In genomic region chr16:1958715-1959268, GRCh38 we compare ENCODE assay signal across 9 cellular contexts. TPM values are rescaled to one million over a fixed set of nuclear protein-coding genes. Genes with fewer than 3 reads are reported as not detected.
DNase-seq lines count a peak whose midpoint lies in the region; ATAC-seq, FAIRE-seq and TF ChIP-seq lines count a peak whose summit lies in the region.
"Had no signal": no experiment of that assay in that cellular context is flagged by ENCODE, and none has a peak within 500 bp of the region (broad histone marks: within the 10 kb centered on the region; RNA-seq: fewer than 3 reads in every experiment).

No MANE protein-coding gene starts in this region.

- H3K27me3 ChIP-seq in keratinocyte (ENCODE audit: control insufficient read depth, extremely low read depth, insufficient read depth, low read length) (no peaks in the 10 kb centered on the region), testis (no peaks in the 10 kb centered on the region)

- peaks cover 3% of the 10 kb centered on the region for H3K9me1 ChIP-seq in keratinocyte (ENCODE audit: control insufficient read depth, extremely low read depth, insufficient read depth, low read length)

- H3K79me2 ChIP-seq in keratinocyte (ENCODE audit: control insufficient read depth, insufficient read depth, low read length): peaks cover 34% of the 10 kb centered on the region

- 11 to 29% methylated on average over 9 to 14 of the region's 14 CpGs for WGBS in testis, 2 donors

- dilution Hi-C loops in keratinocyte (cut with MboI; ENCODE audit: extremely low pct_ligation_motif_present, low sequenced_read_pairs): no loop called here

- peaks cover 31% of the 10 kb centered on the region for H3K36me3 Mint-ChIP-seq in activated CD4-positive, alpha-beta T cell treated with anti-CD3 and anti-CD28 coated beads for 36 hours (ENCODE audit: low read depth)
- H3K36me3 Mint-ChIP-seq in activated naive CD8-positive, alpha-beta T cell treated with anti-CD3 and anti-CD28 coated beads for 36 hours: peaks cover 39% of the 10 kb centered on the region

- H3K36me3 ChIP-seq in keratinocyte (ENCODE audit: control insufficient read depth in 2 of 2, extremely low read depth in 1 of 2, insufficient read depth in 2 of 2, low read length in 2 of 2) (peaks cover 15 to 25% of the 10 kb centered on the region in 2 experiments), testis (ENCODE audit: low read depth, missing control alignments) (no peaks in the 10 kb centered on the region)

- H3K27me3 Mint-ChIP-seq in activated CD4-positive, alpha-beta T cell treated with anti-CD3 and anti-CD28 coated beads for 36 hours: no peaks in the 10 kb centered on the region
- H3K27me3 Mint-ChIP-seq in activated naive CD8-positive, alpha-beta T cell treated with anti-CD3 and anti-CD28 coated beads for 36 hours: peaks cover 23% of the 10 kb centered on the region

- H3K4me1 Mint-ChIP-seq in activated CD4-positive, alpha-beta T cell treated with anti-CD3 and anti-CD28 coated beads for 36 hours: peaks cover 32% of the 10 kb centered on the region
- H3K4me1 Mint-ChIP-seq in activated naive CD8-positive, alpha-beta T cell treated with anti-CD3 and anti-CD28 coated beads for 36 hours: peaks cover 36% of the 10 kb centered on the region

- POLR2A ChIA-PET in activated CD4-positive, alpha-beta T cell treated with anti-CD3 and anti-CD28 coated beads for 36 hours (lab: Charles Lee): no interaction called here

- TF ChIP-seq CTCF in keratinocyte (optimal IDR thresholded peaks at IDR 0.05 in 1 of 3, IDR thresholded peaks at IDR 0.05 in 1 of 3, conservative IDR thresholded peaks at IDR 0.05 in 1 of 3; ENCODE audit: extremely low read depth in 1 of 3, insufficient read depth in 2 of 3, low read length in 3 of 3) (no peak), testis (IDR thresholded peaks at IDR 0.05) (no peak)

- H3K4me3 Mint-ChIP-seq in activated CD4-positive, alpha-beta T cell treated with anti-CD3 and anti-CD28 coated beads for 36 hours: peak overlapping the region; percentile 96
- H3K4me3 Mint-ChIP-seq in activated naive CD8-positive, alpha-beta T cell treated with anti-CD3 and anti-CD28 coated beads for 36 hours: peak overlapping the region; percentile 92

- H4K20me1 ChIP-seq in keratinocyte (ENCODE audit: control insufficient read depth, extremely low read depth, insufficient read depth, low read length): peaks cover 26% of the 10 kb centered on the region

- in situ Hi-C loops in G401 (cut with HindIII; ENCODE audit: low sequenced_read_pairs): no loop called here

- H3K9me3 ChIP-seq in keratinocyte (ENCODE audit: control insufficient read depth, low read depth, low read length) (no peaks in the 10 kb centered on the region), testis (no peaks in the 10 kb centered on the region)

- no peak for FAIRE-seq in keratinocyte (lab: Jason Lieb, UNC)

- H3K4me1 ChIP-seq in keratinocyte (ENCODE audit: control insufficient read depth, extremely low read depth, insufficient read depth, low read length): peaks cover 33% of the 10 kb centered on the region
- peaks cover 16% of the 10 kb centered on the region for H3K4me1 ChIP-seq in testis

- H3K9ac ChIP-seq in keratinocyte (ENCODE audit: control insufficient read depth, extremely low read depth, insufficient read depth, low read length): peak overlapping the region; percentile 88

- H3K9me3 Mint-ChIP-seq in activated CD4-positive, alpha-beta T cell treated with anti-CD3 and anti-CD28 coated beads for 36 hours (ENCODE audit: low read depth): no peaks in the 10 kb centered on the region
- H3K9me3 Mint-ChIP-seq in activated naive CD8-positive, alpha-beta T cell treated with anti-CD3 and anti-CD28 coated beads for 36 hours: no peaks in the 10 kb centered on the region

- peak overlapping the region; percentile 84 for H3K4me2 ChIP-seq in keratinocyte (ENCODE audit: control insufficient read depth, extremely low read depth, insufficient read depth, low read depth, low read length)

- H3K27ac Mint-ChIP-seq in activated CD4-positive, alpha-beta T cell treated with anti-CD3 and anti-CD28 coated beads for 36 hours: no peak overlapping the region
- H3K27ac Mint-ChIP-seq in activated naive CD8-positive, alpha-beta T cell treated with anti-CD3 and anti-CD28 coated beads for 36 hours: peak overlapping the region; percentile 58

- intact Hi-C loops in activated CD4-positive, alpha-beta T cell treated with anti-CD3 and anti-CD28 coated beads for 36 hours (cut with DNase I, micrococcal nuclease): loop anchor here (1.0 to 2.0 kb wide), 6 partner anchors 15 to 1290 kb away; partner anchors contain the start of genes MSRB1 (in 2 of the 2), EME2 (in 1 of the 2), MRPS34 (in 1 of the 2) and RHOT2 (in 1 of the 2)
- intact Hi-C loops in testis (cut with DNase I; ENCODE audit: low total_unique reads): no loop called here

- H3K4me3 ChIP-seq in keratinocyte (ENCODE audit: control insufficient read depth in 2 of 3, extremely low read depth in 1 of 3, insufficient read depth in 2 of 3, low read depth in 1 of 3, low read length in 3 of 3) (peak overlapping the region in 1 of 3 experiments; percentile 84), testis (peak overlapping the region; percentile 81 to 89)

- DNase-seq in activated CD4-positive, alpha-beta T cell treated with anti-CD3 and anti-CD28 coated beads for 36 hours: no peak
- no peak for DNase-seq in activated CD4-positive, alpha-beta T cell treated with anti-CD3 and anti-CD28 coated beads for 48 hours
- DNase-seq in activated naive CD8-positive, alpha-beta T cell treated with anti-CD3 and anti-CD28 coated beads for 36 hours: no peak
- no peak for DNase-seq in keratinocyte (ENCODE audit: low read depth, low spot score)
- no peak for DNase-seq in testis
- no peak for DNase-seq in AG08396 (ENCODE audit: low spot score)
- DNase-seq in G401 (ENCODE audit: low spot score): no peak
- DNase-seq in retina: no peak

- TF ChIP-seq POLR2A in testis (IDR thresholded peaks at IDR 0.05): no peak

- ATAC-seq in activated CD4-positive, alpha-beta T cell treated with anti-CD3 and anti-CD28 coated beads for 36 hours: no peak

- H3K27ac ChIP-seq in keratinocyte (ENCODE audit: control insufficient read depth, insufficient read depth, low read length) (no peak overlapping the region), testis (peak overlapping the region in 1 of 2 donors; percentile 82)

- CTCF ChIA-PET in activated CD4-positive, alpha-beta T cell treated with anti-CD3 and anti-CD28 coated beads for 36 hours (lab: Charles Lee): no interaction called here

- peak overlapping the region; percentile 85 for H2AFZ ChIP-seq in keratinocyte (ENCODE audit: control insufficient read depth, low read length)

RNA-seq across cellular contexts. Expression of gene NDUFB10, which starts 0.5 kb away (rescaled TPM):
- 100 to 1,000 TPM; 113 to 118 TPM for total RNA-seq in activated CD4-positive, alpha-beta T cell treated with anti-CD3 and anti-CD28 coated beads for 36 hours
- 100 to 1,000 TPM; 138 to 141 TPM for total RNA-seq in activated naive CD8-positive, alpha-beta T cell treated with anti-CD3 and anti-CD28 coated beads for 36 hours
- polyA plus RNA-seq in keratinocyte (97.9 to 161 TPM (median 107 TPM) in 3 replicates), testis (ENCODE audit: insufficient read depth, low read depth, low replicate concordance) (186 TPM)
- polyA plus RNA-seq in keratinocyte (2011; ENCODE audit: low read depth): 175 TPM
- polyA plus RNA-seq in keratinocyte (2011; cell fraction: cytosol; rRNA removed): 102 and 257 TPM in 2 replicates
- 41.3 and 67.7 TPM in 2 replicates for polyA plus RNA-seq in keratinocyte (2011; cell fraction: nucleus; rRNA removed)
- 165 and 226 TPM in 2 replicates for polyA plus RNA-seq in keratinocyte (2012; ENCODE audit: low replicate concordance)
- polyA minus RNA-seq in keratinocyte: 73.1 to 100 TPM (median 84.8 TPM) in 3 replicates
- polyA minus RNA-seq in keratinocyte (2011; cell fraction: cytosol; rRNA and poly(A)+ RNA removed): 249 TPM
- polyA minus RNA-seq in keratinocyte (2011; cell fraction: nucleus; rRNA and poly(A)+ RNA removed): 32.2 and 40.3 TPM in 2 replicates
- total RNA-seq in testis: 100 to 1,000 TPM; 127 to 211 TPM
- total RNA-seq in G401 (2014; rRNA removed; shearing (Covaris generic)): 339 and 361 TPM in 2 replicates

RNA-seq across cellular contexts. Expression of gene RPL3L, which starts 4.3 kb away (rescaled TPM):
- total RNA-seq in activated CD4-positive, alpha-beta T cell treated with anti-CD3 and anti-CD28 coated beads for 36 hours: not detected
- total RNA-seq in activated naive CD8-positive, alpha-beta T cell treated with anti-CD3 and anti-CD28 coated beads for 36 hours: not detected
- polyA plus RNA-seq in keratinocyte (0.34 to 0.38 TPM (median 0.37 TPM) in 3 replicates), testis (ENCODE audit: insufficient read depth, low read depth, low replicate concordance) (10.4 TPM)
- polyA plus RNA-seq in keratinocyte (2011; ENCODE audit: low read depth): 0.36 TPM
- polyA plus RNA-seq in keratinocyte (2011; cell fraction: cytosol; rRNA removed): 0.11 and 0.13 TPM in 2 replicates
- polyA plus RNA-seq in keratinocyte (2011; cell fraction: nucleus; rRNA removed): 0.15 and 0.25 TPM in 2 replicates
- 0.23 and 0.54 TPM in 2 replicates for polyA plus RNA-seq in keratinocyte (2012; ENCODE audit: low replicate concordance)
- polyA minus RNA-seq in keratinocyte: 0.13 to 0.16 TPM in 2 of 3 replicates, not detected in the other
- polyA minus RNA-seq in keratinocyte (2011; cell fraction: cytosol; rRNA and poly(A)+ RNA removed): not detected
- not detected in 2 replicates for polyA minus RNA-seq in keratinocyte (2011; cell fraction: nucleus; rRNA and poly(A)+ RNA removed)
- total RNA-seq in testis: 1 to 10 TPM; 7.3 to 9.8 TPM
- not detected in 2 replicates for total RNA-seq in G401 (2014; rRNA removed; shearing (Covaris generic))
- total RNA-seq: kidney epithelial cell had no signal

RNA-seq across cellular contexts. Expression of gene RPS2, which starts 5.8 kb away (rescaled TPM):
- 1,000 to 10,000 TPM; 5,351 to 6,287 TPM for total RNA-seq in activated CD4-positive, alpha-beta T cell treated with anti-CD3 and anti-CD28 coated beads for 36 hours
- total RNA-seq in activated naive CD8-positive, alpha-beta T cell treated with anti-CD3 and anti-CD28 coated beads for 36 hours: 1,000 to 10,000 TPM; 5,183 to 5,266 TPM
- polyA plus RNA-seq in keratinocyte (2,750 to 6,036 TPM (median 3,573 TPM) in 3 replicates), testis (ENCODE audit: insufficient read depth, low read depth, low replicate concordance) (1,272 TPM)
- 1,273 TPM for polyA plus RNA-seq in keratinocyte (2011; ENCODE audit: low read depth)
- polyA plus RNA-seq in keratinocyte (2011; cell fraction: cytosol; rRNA removed): 4,082 and 7,559 TPM in 2 replicates
- polyA plus RNA-seq in keratinocyte (2011; cell fraction: nucleus; rRNA removed): 1,224 and 1,590 TPM in 2 replicates
- polyA plus RNA-seq in keratinocyte (2012; ENCODE audit: low replicate concordance): 4,497 and 4,796 TPM in 2 replicates
- polyA minus RNA-seq in keratinocyte: 3,614 to 6,436 TPM (median 5,566 TPM) in 3 replicates
- 6,872 TPM for polyA minus RNA-seq in keratinocyte (2011; cell fraction: cytosol; rRNA and poly(A)+ RNA removed)
- polyA minus RNA-seq in keratinocyte (2011; cell fraction: nucleus; rRNA and poly(A)+ RNA removed): 646 and 794 TPM in 2 replicates
- total RNA-seq in testis: 1,000 to 10,000 TPM in 1 of 2 donors, 100 to 1,000 TPM in 1; 744 to 1,779 TPM
- 10,196 and 11,503 TPM in 2 replicates for total RNA-seq in G401 (2014; rRNA removed; shearing (Covaris generic))

RNA-seq across cellular contexts. Expression of gene RNF151, which starts 7.9 kb away (rescaled TPM):
- not detected for total RNA-seq in activated CD4-positive, alpha-beta T cell treated with anti-CD3 and anti-CD28 coated beads for 36 hours
- total RNA-seq in activated naive CD8-positive, alpha-beta T cell treated with anti-CD3 and anti-CD28 coated beads for 36 hours: not detected
- polyA plus RNA-seq in keratinocyte (not detected in 3 replicates), testis (ENCODE audit: insufficient read depth, low read depth, low replicate concordance) (153 TPM)
- not detected for polyA plus RNA-seq in keratinocyte (2011; ENCODE audit: low read depth)
- not detected in 2 replicates for polyA plus RNA-seq in keratinocyte (2011; cell fraction: cytosol; rRNA removed)
- not detected in 2 replicates for polyA plus RNA-seq in keratinocyte (2011; cell fraction: nucleus; rRNA removed)
- polyA plus RNA-seq in keratinocyte (2012; ENCODE audit: low replicate concordance): not detected in 2 replicates
- polyA minus RNA-seq in keratinocyte: not detected in 3 replicates
- polyA minus RNA-seq in keratinocyte (2011; cell fraction: cytosol; rRNA and poly(A)+ RNA removed): not detected
- not detected in 2 replicates for polyA minus RNA-seq in keratinocyte (2011; cell fraction: nucleus; rRNA and poly(A)+ RNA removed)
- 100 to 1,000 TPM in 1 of 2 donors, 10 to 100 TPM in 1; 86.7 to 210 TPM for total RNA-seq in testis
- not detected in 2 replicates for total RNA-seq in G401 (2014; rRNA removed; shearing (Covaris generic))
- total RNA-seq: kidney epithelial cell had no signal

RNA-seq across cellular contexts. Expression of gene TBL3, which starts 13.1 kb away (rescaled TPM):
- 10 to 100 TPM; 47.4 to 48.6 TPM for total RNA-seq in activated CD4-positive, alpha-beta T cell treated with anti-CD3 and anti-CD28 coated beads for 36 hours
- 10 to 100 TPM; 66.3 to 72.6 TPM for total RNA-seq in activated naive CD8-positive, alpha-beta T cell treated with anti-CD3 and anti-CD28 coated beads for 36 hours
- 27.8 to 45.1 TPM (median 40.1 TPM) in 3 replicates for polyA plus RNA-seq in keratinocyte
- 43.5 TPM for polyA plus RNA-seq in keratinocyte (2011; ENCODE audit: low read depth)
- 22.8 and 61.3 TPM in 2 replicates for polyA plus RNA-seq in keratinocyte (2011; cell fraction: cytosol; rRNA removed)
- polyA plus RNA-seq in keratinocyte (2011; cell fraction: nucleus; rRNA removed): 51.3 and 60.4 TPM in 2 replicates
- polyA plus RNA-seq in keratinocyte (2012; ENCODE audit: low replicate concordance): 49.3 and 57.0 TPM in 2 replicates
- polyA minus RNA-seq in keratinocyte: 68.2 to 114 TPM (median 76.7 TPM) in 3 replicates
- polyA minus RNA-seq in keratinocyte (2011; cell fraction: cytosol; rRNA and poly(A)+ RNA removed): 132 TPM
- 56.5 and 64.3 TPM in 2 replicates for polyA minus RNA-seq in keratinocyte (2011; cell fraction: nucleus; rRNA and poly(A)+ RNA removed)
- total RNA-seq in testis: 100 to 1,000 TPM in 1 of 2 donors, 10 to 100 TPM in 1; 83.4 to 109 TPM
- polyA plus RNA-seq in testis (ENCODE audit: insufficient read depth, low read depth, low replicate concordance): 77.1 TPM
- total RNA-seq in G401 (2014; rRNA removed; shearing (Covaris generic)): 78.6 and 84.2 TPM in 2 replicates
